ENCODE assay signal across 14 cellular contexts in genomic region chr10:78267598-78267997, GRCh38.
DNase-seq lines count a peak whose midpoint lies in the region; ATAC-seq and TF ChIP-seq lines count a peak whose summit lies in the region.
"Had no signal": no experiment of that assay in that cellular context is flagged by ENCODE, and none has a peak within 500 bp of the region (broad histone marks: within the 10 kb centered on the region; RNA-seq: fewer than 3 reads in every experiment).

No MANE protein-coding gene starts in this region.

- H3K4me3 ChIP-seq in RWPE2 (ENCODE audit: severe bottlenecking) (no peak overlapping the region), foreskin fibroblast (ENCODE audit: low read depth in 1 of 2, low read length in 2 of 2) (no peak overlapping the region), parathyroid adenoma (ENCODE audit: low read depth, low read length) (no peak overlapping the region)
- H3K4me3 ChIP-seq: Peyer's patch had no signal

- H3K4me1 ChIP-seq in RWPE2 (ENCODE audit: insufficient read depth, poor library complexity, severe bottlenecking) (no peaks in the 10 kb centered on the region), parathyroid adenoma (peaks cover 13% of the 10 kb centered on the region)
- H3K4me1 ChIP-seq: Peyer's patch had no signal

- H3K36me3 ChIP-seq in RWPE2 (ENCODE audit: low read depth) = no peaks in the 10 kb centered on the region
- no peaks in the 10 kb centered on the region for H3K36me3 ChIP-seq in parathyroid adenoma (ENCODE audit: control insufficient read depth, insufficient read depth, low read length)
- H3K36me3 ChIP-seq: Peyer's patch had no signal

- ATAC-seq in RWPE2 (ENCODE audit: low read depth) (peak; percentile 23; the same call in 1 of the 3 replicates), HG03025 (IDR thresholded peaks at IDR 0.05; ENCODE audit: low FRiP score, unreplicated experiment) (no peak), HG03139 (IDR thresholded peaks at IDR 0.05; ENCODE audit: unreplicated experiment) (no peak)
- ATAC-seq: HCT116, sciatic nerve had no signal

- no peak overlapping the region for H3K4me2 ChIP-seq in parathyroid adenoma (ENCODE audit: low read length)

- H3K9me3 ChIP-seq in RWPE2 (ENCODE audit: severe bottlenecking) = no peaks in the 10 kb centered on the region
- H3K9me3 ChIP-seq in parathyroid adenoma (ENCODE audit: control insufficient read depth, low read length) = no peaks in the 10 kb centered on the region
- H3K9me3 ChIP-seq: Peyer's patch had no signal

- no peak overlapping the region for H3K27ac ChIP-seq in RWPE2 (ENCODE audit: poor library complexity, severe bottlenecking)
- H3K27ac ChIP-seq in parathyroid adenoma = peak overlapping the region; percentile 41

- H3K27me3 ChIP-seq in RWPE2 (ENCODE audit: insufficient read depth, poor library complexity, severe bottlenecking) (no peaks in the 10 kb centered on the region), parathyroid adenoma (ENCODE audit: control insufficient read depth, insufficient read depth, low read length) (no peaks in the 10 kb centered on the region)
- H3K27me3 ChIP-seq: Peyer's patch had no signal

- H3K79me2 ChIP-seq in parathyroid adenoma = no peaks in the 10 kb centered on the region

- no peak overlapping the region for H3K9ac ChIP-seq in parathyroid adenoma

- H2AFZ ChIP-seq in parathyroid adenoma = peak overlapping the region; percentile 74

- TF ChIP-seq CTCF in RWPE2 (IDR thresholded peaks at IDR 0.05; ENCODE audit: poor library complexity, severe bottlenecking) (no peak), foreskin fibroblast (IDR thresholded peaks at IDR 0.05; ENCODE audit: low read depth, low read length) (no peak), parathyroid adenoma (IDR thresholded peaks at IDR 0.05) (no peak)

- DNase-seq in EL (peak; percentile 76), RWPE2 (ENCODE audit: low spot score) (no peak), foreskin fibroblast (peak; percentile 51 to 79), cortex of kidney (lab: John Stamatoyannopoulos, UW) (no peak)
- no peak for DNase-seq in activated naive CD4-positive, alpha-beta T cell (lab: John Stamatoyannopoulos, UW)
- DNase-seq: activated CD4-positive, alpha-beta T cell treated with anti-CD3 and anti-CD28 coated beads, Interleukin-2, amount 50 U/mL, for 48 hours; C1 segment of cervical spinal cord; NCI-H446 treated with DMSO at 0.1 percent for 48 hours; Peyer's patch had no signal

Comparison
In these comparisons a context has a peak if more than half of its experiments do, and no peak if none do; other contexts are left out.
1. DNase-seq: peak in EL (single experiment) and foreskin fibroblast (2 of 2); none in RWPE2 (single experiment), activated naive CD4-positive, alpha-beta T cell (0 of 4) and cortex of kidney (single experiment).